ENCODE assay signal across 21 cellular contexts in the genomic region with DNA sequence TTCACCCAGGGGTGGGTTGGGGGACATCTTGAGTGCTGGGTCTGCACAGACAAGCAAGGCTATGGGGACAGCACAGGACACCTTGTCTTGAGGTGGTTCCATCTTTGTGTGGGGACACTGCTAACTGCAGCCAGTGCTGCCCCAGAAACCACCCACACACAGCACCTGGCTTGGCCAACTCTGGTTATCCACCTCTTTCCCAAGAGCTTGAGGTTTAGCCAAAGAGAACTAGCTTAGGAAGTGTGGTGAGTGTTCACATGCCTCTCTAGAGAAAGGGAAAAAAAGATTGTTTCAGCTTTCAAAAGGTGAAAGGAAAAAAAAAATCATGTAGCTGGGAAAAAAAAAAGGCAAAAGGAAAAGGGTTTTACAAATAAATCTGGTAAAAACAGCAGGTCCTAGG.
"Had no signal": no experiment of that assay in that cellular context is flagged by ENCODE, and none has a peak within 500 bp of the region (broad histone marks: within the 10 kb centered on the region; RNA-seq: fewer than 3 reads in every experiment).

No MANE protein-coding gene starts in this region.

- H3K4me3 Mint-ChIP-seq: activated CD4-positive, alpha-beta T cell treated with anti-CD3 and anti-CD28 coated beads for 36 hours; activated naive CD8-positive, alpha-beta T cell treated with anti-CD3 and anti-CD28 coated beads, Interleukin-2, amount 10 ng/mL, durations not matched to agents 7 days and 5 days; nephron progenitor cell; T-helper 1 cell treated with Interleukin-12 subunit alpha and Interleukin-12 subunit beta and Interleukin-4 antibody, amounts not matched to agents 30 μg/mL and 1 μg/mL, for 36 hours; type B pancreatic cell; WTC11 had no signal

- H3K36me3 ChIP-seq: cardiac muscle cell, gastrocnemius medialis, thoracic aorta had no signal

- H3K9me3 Mint-ChIP-seq: activated naive CD8-positive, alpha-beta T cell treated with anti-CD3 and anti-CD28 coated beads, Interleukin-2, amount 10 ng/mL, durations not matched to agents 7 days and 5 days; T-helper 1 cell treated with Interleukin-12 subunit alpha and Interleukin-12 subunit beta and Interleukin-4 antibody, amounts not matched to agents 30 μg/mL and 1 μg/mL, for 36 hours; type B pancreatic cell; WTC11 had no signal

- ATAC-seq: activated CD4-positive, alpha-beta T cell treated with anti-CD3 and anti-CD28 coated beads for 36 hours; esophagus mucosa; gastrocnemius medialis; mucosa of descending colon had no signal

- H3K4me1 ChIP-seq: gastrocnemius medialis had no signal

- DNase-seq: activated CD4-positive, alpha-beta T cell treated with anti-CD3 and anti-CD28 coated beads for 36 hours; activated CD4-positive, alpha-beta T cell treated with anti-CD3 and anti-CD28 coated beads, Interleukin-2, amount 50 U/mL, for 4 hours; activated naive CD4-positive, alpha-beta T cell treated with Interleukin-2 at 50 U/mL for 16 hours; activated naive CD8-positive, alpha-beta T cell treated with anti-CD3 and anti-CD28 coated beads, Interleukin-2, amount 10 ng/mL, durations not matched to agents 7 days and 5 days; activated T-cell treated with anti-CD3 and anti-CD28 coated beads, Interleukin-2, amount 50 U/mL, for 48 hours; amygdala; effector memory CD4-positive, alpha-beta T cell; gastrocnemius medialis; mucosa of descending colon; nephron progenitor cell; nucleus accumbens; stimulated activated CD4-positive, alpha-beta T cell treated with anti-CD3 and anti-CD28 coated beads, Interleukin-2, amount 100 ng/mL, for 48 hours; stimulated activated CD8-positive, alpha-beta memory T cell treated with anti-CD3 and anti-CD28 coated beads, Interleukin-4, amount 100 ng/mL, for 48 hours; stimulated activated naive CD4-positive, alpha-beta T cell treated with Interleukin-2 at 50 U/mL for 16 hours; T1000 had no signal

- H3K36me3 Mint-ChIP-seq: activated naive CD8-positive, alpha-beta T cell treated with anti-CD3 and anti-CD28 coated beads, Interleukin-2, amount 10 ng/mL, durations not matched to agents 7 days and 5 days; WTC11 had no signal

- H3K9me3 ChIP-seq: gastrocnemius medialis, mucosa of descending colon, thoracic aorta had no signal

- H3K27me3 Mint-ChIP-seq: activated CD4-positive, alpha-beta T cell treated with anti-CD3 and anti-CD28 coated beads for 36 hours; type B pancreatic cell had no signal

- H3K27ac Mint-ChIP-seq: activated CD4-positive, alpha-beta T cell treated with anti-CD3 and anti-CD28 coated beads for 36 hours; activated naive CD8-positive, alpha-beta T cell treated with anti-CD3 and anti-CD28 coated beads, Interleukin-2, amount 10 ng/mL, durations not matched to agents 7 days and 5 days; nephron progenitor cell; T-helper 1 cell treated with Interleukin-12 subunit alpha and Interleukin-12 subunit beta and Interleukin-4 antibody, amounts not matched to agents 30 μg/mL and 1 μg/mL, for 36 hours; type B pancreatic cell had no signal

- H3K27me3 ChIP-seq: cardiac muscle cell, gastrocnemius medialis had no signal

- H3K27ac ChIP-seq: cardiac muscle cell, gastrocnemius medialis, thoracic aorta had no signal

- H3K4me3 ChIP-seq: cardiac muscle cell, gastrocnemius medialis, mucosa of descending colon, thoracic aorta had no signal
